In genomic region chr2:85248741-85249524, GRCh38 we compare ENCODE assay signal across 8 cellular contexts.
DNase-seq lines count a peak whose midpoint lies in the region; ATAC-seq and TF ChIP-seq lines count a peak whose summit lies in the region.

No MANE protein-coding gene starts in this region.

- no peaks in the 10 kb centered on the region for H3K4me1 Mint-ChIP-seq in T-cell
- H3K4me1 Mint-ChIP-seq in CD8-positive, alpha-beta memory T cell = no peaks in the 10 kb centered on the region

- H3K9me2 ChIP-seq in PC-3 (replicated peaks; ENCODE audit: low read length) = no peaks in the 10 kb centered on the region

- H3K36me3 Mint-ChIP-seq in T-cell = no peaks in the 10 kb centered on the region
- no peaks in the 10 kb centered on the region for H3K36me3 Mint-ChIP-seq in CD8-positive, alpha-beta memory T cell

- H3K9ac ChIP-seq in PC-3 (ENCODE audit: low read length) = 0 out of 2 replicates have a peak overlapping the region, but pooled peaks have one; percentile 7

- peak overlapping the region; percentile 76 for H3K27ac ChIP-seq in PC-3 (ENCODE audit: low read length)
- no peak overlapping the region for H3K27ac ChIP-seq in CD8-positive, alpha-beta memory T cell (ENCODE audit: low read depth, low read length)

- H3F3A ChIP-seq in PC-3 (ENCODE audit: low read length, unreplicated experiment) = no peaks in the 10 kb centered on the region

- H4K20me1 ChIP-seq in PC-3 (ENCODE audit: low read length) = no peaks in the 10 kb centered on the region

- no peaks in the 10 kb centered on the region for H3K79me2 ChIP-seq in PC-3 (ENCODE audit: low read length)

- H3K36me3 ChIP-seq in PC-3 (ENCODE audit: low read depth, low read length) = no peaks in the 10 kb centered on the region
- H3K36me3 ChIP-seq in CD8-positive, alpha-beta memory T cell (ENCODE audit: insufficient read depth, low read length) = no peaks in the 10 kb centered on the region

- peak overlapping the region; percentile 64 for H2AFZ ChIP-seq in PC-3 (ENCODE audit: low read length)

- DNase-seq in AG09309 (ENCODE audit: low read depth) = peak; percentile 92
- DNase-seq in PC-3 = peak; percentile 92
- DNase-seq in epithelial cell of proximal tubule (ENCODE audit: low read depth) = peak; percentile 15
- peak; percentile 93 for DNase-seq in myocyte (ENCODE audit: low read depth)
- DNase-seq in T-cell = no peak
- DNase-seq in CD8-positive, alpha-beta memory T cell = no peak

- ATAC-seq in PC-3 = peak; percentile 95
- no peak for ATAC-seq in GM18909 (IDR thresholded peaks at IDR 0.05; ENCODE audit: poor library complexity, unreplicated experiment)
- no peak for ATAC-seq in T-cell (replicated peaks in 1 of 4)
- no peak for ATAC-seq in HG02798 (IDR thresholded peaks at IDR 0.05; ENCODE audit: poor library complexity, unreplicated experiment)

- no peak overlapping the region for H3K4me3 Mint-ChIP-seq in T-cell
- no peak overlapping the region for H3K4me3 Mint-ChIP-seq in CD8-positive, alpha-beta memory T cell

- CTCF ChIA-PET in PC-3 (lab: Charles Lee) = interaction anchor here (0.7 kb wide), 1 partner anchor 182 kb away, joined by 4 read pairs; no protein-coding TSS in a partner anchor
- CTCF ChIA-PET in T-cell (lab: Charles Lee) = no interaction called here
- CTCF ChIA-PET in CD8-positive, alpha-beta memory T cell (lab: Charles Lee) = no interaction called here

- H3K27me3 ChIP-seq in PC-3 (ENCODE audit: low read length) = no peaks in the 10 kb centered on the region
- H3K27me3 ChIP-seq in CD8-positive, alpha-beta memory T cell (ENCODE audit: insufficient read depth, low read length, poor library complexity, severe bottlenecking) = no peaks in the 10 kb centered on the region

- H3K4me3 ChIP-seq in AG09309 (ENCODE audit: control insufficient read depth, low read depth, low read length) = no peak overlapping the region
- peak overlapping the region; percentile 40; the same call in 1 of the 2 replicates for H3K4me3 ChIP-seq in PC-3 (ENCODE audit: low read length)
- no peak overlapping the region for H3K4me3 ChIP-seq in epithelial cell of proximal tubule (ENCODE audit: low read depth, low read length)
- H3K4me3 ChIP-seq in CD8-positive, alpha-beta memory T cell (ENCODE audit: low read length) = no peak overlapping the region

- intact Hi-C loops in PC-3 (cut with micrococcal nuclease) = loop anchor here (1.0 to 5.0 kb wide), 2 partner anchors 72 to 116 kb away; partner anchors contain the start of gene TCF7L1

- no TSS peak for BruUV-seq in PC-3 (replicated peaks; lab: Mats Ljungman, UMichigan)

- H3K4me2 ChIP-seq in PC-3 (ENCODE audit: low read length) = peak overlapping the region; percentile 76

- no peak overlapping the region for H3K27ac Mint-ChIP-seq in T-cell
- no peak overlapping the region for H3K27ac Mint-ChIP-seq in CD8-positive, alpha-beta memory T cell

- no peaks in the 10 kb centered on the region for H3K9me3 ChIP-seq in PC-3 (ENCODE audit: low read length)
- H3K9me3 ChIP-seq in CD8-positive, alpha-beta memory T cell (ENCODE audit: low read length) = no peaks in the 10 kb centered on the region

- peaks cover 8 to 9% of the 10 kb centered on the region in 2 donors for H3K27me3 Mint-ChIP-seq in T-cell
- H3K27me3 Mint-ChIP-seq in CD8-positive, alpha-beta memory T cell = peaks cover 0 to 9% of the 10 kb centered on the region in 2 donors

- POLR2A ChIA-PET in PC-3 (lab: Charles Lee; ENCODE audit: unreplicated experiment) (interaction anchor here (0.9 kb wide), 1 partner anchor 340 kb away, joined by 13 read pairs; no protein-coding TSS in a partner anchor), T-cell (lab: Charles Lee) (no interaction called here)
- POLR2A ChIA-PET in CD8-positive, alpha-beta memory T cell (lab: Charles Lee) = no interaction called here

- H3K4me1 ChIP-seq in PC-3 (ENCODE audit: insufficient read depth, low read length) = peaks cover 20% of the 10 kb centered on the region
- no peaks in the 10 kb centered on the region for H3K4me1 ChIP-seq in CD8-positive, alpha-beta memory T cell (ENCODE audit: insufficient read depth, low read length)

- TF ChIP-seq CTCF in AG09309 (IDR thresholded peaks at IDR 0.05; ENCODE audit: control insufficient read depth, insufficient read depth, low read depth, low read length, missing control alignments) (no peak), PC-3 (conservative IDR thresholded peaks at IDR 0.05; ENCODE audit: low read depth, low read length) (no peak), epithelial cell of proximal tubule (conservative IDR thresholded peaks at IDR 0.05; ENCODE audit: low read depth, low read length) (no peak)

- no peaks in the 10 kb centered on the region for H3K9me3 Mint-ChIP-seq in T-cell
- H3K9me3 Mint-ChIP-seq in CD8-positive, alpha-beta memory T cell = no peaks in the 10 kb centered on the region

Comparison
In these comparisons a context has a peak if more than half of its experiments do, and no peak if none do; other contexts are left out.
1. DNase-seq: peak in AG09309 (single experiment), PC-3 (single experiment), epithelial cell of proximal tubule (single experiment) and myocyte (single experiment); none in T-cell (0 of 34) and CD8-positive, alpha-beta memory T cell (0 of 5).